ENCODE assay signal across 1 cellular context in genomic region chr2:17475285-17475684, GRCh38.
TF ChIP-seq lines count a peak whose summit lies in the region.

No MANE protein-coding gene starts in this region.

TF ChIP-seq in GM23338, 12 proteins besides CTCF, POLR2A, EP300 and RAD21 (continued from another document):
- TF ChIP-seq NANOG (IDR thresholded peaks at IDR 0.05; ENCODE audit: borderline replicate concordance) (no peak), ETS1 (IDR thresholded peaks at IDR 0.05) (no peak)
TF ChIP-seq in GM23338: peak in this region for 0.
